ENCODE assay signal across 12 cellular contexts in genomic region chr1:11796036-11796828, GRCh38. TPM values are rescaled to one million over a fixed set of nuclear protein-coding genes. Genes with fewer than 3 reads are reported as not detected.
DNase-seq lines count a peak whose midpoint lies in the region; ATAC-seq, FAIRE-seq and TF ChIP-seq lines count a peak whose summit lies in the region.
"Had no signal": no experiment of that assay in that cellular context is flagged by ENCODE, and none has a peak within 500 bp of the region (broad histone marks: within the 10 kb centered on the region; RNA-seq: fewer than 3 reads in every experiment).

No MANE protein-coding gene starts in this region.

- H2AFZ ChIP-seq in endothelial cell of umbilical vein (ENCODE audit: low read depth, low read length), result no peak overlapping the region
- H2AFZ ChIP-seq in SK-N-SH (ENCODE audit: low read depth), result no peak overlapping the region

- no peak for TF ChIP-seq EP300 in SK-N-SH (IDR thresholded peaks at IDR 0.05; ENCODE audit: borderline replicate concordance in 1 of 2, low read depth in 1 of 2, low read length in 1 of 2)

- H3K4me2 ChIP-seq in endothelial cell of umbilical vein (ENCODE audit: insufficient read depth, low read length), result no peak overlapping the region
- no peak overlapping the region for H3K4me2 ChIP-seq in SK-N-SH

- no peaks in the 10 kb centered on the region for H4K20me1 ChIP-seq in endothelial cell of umbilical vein (replicated peaks; ENCODE audit: control insufficient read depth, extremely low read depth, insufficient read depth, low read length)
- H4K20me1 ChIP-seq in SK-N-SH (ENCODE audit: insufficient read depth), result no peaks in the 10 kb centered on the region

- peaks cover 6 to 41% of the 10 kb centered on the region in 2 experiments for H3K36me3 ChIP-seq in endothelial cell of umbilical vein (ENCODE audit: control insufficient read depth in 2 of 2, extremely low read depth in 1 of 2, insufficient read depth in 2 of 2, low read length in 2 of 2)
- peaks cover 60 to 78% (median 73%) of the 10 kb centered on the region in 3 donors for H3K36me3 ChIP-seq in skeletal muscle tissue (ENCODE audit: control insufficient read depth in 3 of 3, insufficient read depth in 3 of 3, low read length in 3 of 3)
- peaks cover 0 to 32% of the 10 kb centered on the region in 2 experiments for H3K36me3 ChIP-seq in SK-N-SH (replicated peaks in 1 of 2; ENCODE audit: control insufficient read depth in 1 of 2, insufficient read depth in 2 of 2, low read length in 1 of 2)

- ATAC-seq in activated CD4-positive, CD25-positive, alpha-beta regulatory T cell treated with anti-CD3 and anti-CD28 coated beads, Interleukin-2, amount 50 U/mL, for 24 hours, result no peak
- ATAC-seq: naive thymus-derived CD8-positive, alpha-beta T cell had no signal

- peak; percentile 82 for DNase-seq in HK-2 (ENCODE audit: unreplicated experiment)
- DNase-seq in endothelial cell of umbilical vein (ENCODE audit: low read depth, low spot score), result peak; percentile 58
- peak; percentile 92 for DNase-seq in kidney tubule cell (ENCODE audit: low spot score)
- no peak for DNase-seq in chondrocyte (ENCODE audit: low spot score)
- DNase-seq in SK-N-SH, result no peak
- DNase-seq in COLO829 (ENCODE audit: low spot score), result no peak
- DNase-seq: amygdala; naive thymus-derived CD8-positive, alpha-beta T cell; NCI-H446 treated with DMSO at 0.1 percent for 48 hours; stimulated activated CD4-positive, alpha-beta T cell treated with anti-CD3 and anti-CD28 coated beads, Interleukin-15, amount 100 ng/mL, for 24 hours had no signal

- peak overlapping the region; percentile 55 for H3K27ac ChIP-seq in endothelial cell of umbilical vein (ENCODE audit: insufficient read depth, low read depth, low read length)
- peak overlapping the region; percentile 58 for H3K27ac ChIP-seq in skeletal muscle tissue (ENCODE audit: low read depth, low read length)
- no peak overlapping the region for H3K27ac ChIP-seq in SK-N-SH (ENCODE audit: low read depth in 2 of 2, low read length in 1 of 2)

- H3K27me3 Mint-ChIP-seq in chondrocyte (ENCODE audit: low read depth), result no peaks in the 10 kb centered on the region
- H3K27me3 Mint-ChIP-seq: naive thymus-derived CD8-positive, alpha-beta T cell had no signal

- H3K36me3 Mint-ChIP-seq in chondrocyte (ENCODE audit: low read depth), result peaks cover 24% of the 10 kb centered on the region

- H3K9me3 Mint-ChIP-seq in chondrocyte (ENCODE audit: low read depth), result no peaks in the 10 kb centered on the region
- H3K9me3 Mint-ChIP-seq: naive thymus-derived CD8-positive, alpha-beta T cell had no signal

- no peaks in the 10 kb centered on the region for H3K79me2 ChIP-seq in endothelial cell of umbilical vein (ENCODE audit: control insufficient read depth, insufficient read depth, low read length)
- H3K79me2 ChIP-seq in SK-N-SH (ENCODE audit: insufficient read depth), result no peaks in the 10 kb centered on the region

- TF ChIP-seq CTCF in endothelial cell of umbilical vein (IDR thresholded peaks at IDR 0.05; ENCODE audit: extremely low read depth in 1 of 2, insufficient read depth in 1 of 2, low read depth in 1 of 2, low read length in 2 of 2) (no peak), chondrocyte (IDR thresholded peaks at IDR 0.05) (no peak), SK-N-SH (IDR thresholded peaks at IDR 0.05) (no peak)

- no TSS peak for BruUV-seq in endothelial cell of umbilical vein (replicated peaks; lab: Mats Ljungman, UMichigan)

- TF ChIP-seq RAD21 in SK-N-SH (IDR thresholded peaks at IDR 0.05; ENCODE audit: low read length), result no peak

- dilution Hi-C loops in endothelial cell of umbilical vein (cut with MboI; ENCODE audit: extremely low pct_ligation_motif_present, low sequenced_read_pairs), result no loop called here

- no peak overlapping the region for H3K4me3 ChIP-seq in endothelial cell of umbilical vein (replicated peaks in 1 of 3; ENCODE audit: insufficient read depth in 1 of 3, low read depth in 1 of 3, low read length in 3 of 3)
- H3K4me3 ChIP-seq in skeletal muscle tissue (ENCODE audit: low read length in 3 of 3), result no peak overlapping the region
- H3K4me3 ChIP-seq in SK-N-SH (ENCODE audit: low read depth in 2 of 2, low read length in 1 of 2), result no peak overlapping the region

- no peak overlapping the region for H3K27ac Mint-ChIP-seq in chondrocyte (ENCODE audit: unreplicated experiment)
- H3K27ac Mint-ChIP-seq: naive thymus-derived CD8-positive, alpha-beta T cell had no signal

- peak; percentile 68 for FAIRE-seq in endothelial cell of umbilical vein (lab: Jason Lieb, UNC)

- intact Hi-C loops in endothelial cell of umbilical vein (cut with micrococcal nuclease), result loop anchor here (2.0 kb wide), 1 partner anchor 113 kb away; no protein-coding TSS in a partner anchor

- H3K9ac ChIP-seq in endothelial cell of umbilical vein (replicated peaks; ENCODE audit: extremely low read depth, insufficient read depth, low read length) (no peak overlapping the region), skeletal muscle tissue (ENCODE audit: low read depth in 1 of 3, low read length in 3 of 3) (peak overlapping the region in 2 of 3 donors; percentile 40 to 57), SK-N-SH (no peak overlapping the region)

- peaks cover 14% of the 10 kb centered on the region for H3K4me1 Mint-ChIP-seq in chondrocyte (ENCODE audit: low read depth)

- H3K9me3 ChIP-seq in endothelial cell of umbilical vein (replicated peaks; ENCODE audit: control insufficient read depth, insufficient read depth, low read length) (no peaks in the 10 kb centered on the region), skeletal muscle tissue (ENCODE audit: control insufficient read depth in 3 of 3, low read length in 3 of 3) (no peaks in the 10 kb centered on the region), SK-N-SH (no peaks in the 10 kb centered on the region)

- no peak for TF ChIP-seq POLR2A in endothelial cell of umbilical vein (IDR thresholded peaks at IDR 0.05; ENCODE audit: low read depth, low read length)

- WGBS in SK-N-SH (ENCODE audit: low lambda C conversion rate), result 95% methylated on average over 11 of the region's 15 CpGs

- no peaks in the 10 kb centered on the region for H3K9me2 ChIP-seq in SK-N-SH

- H3K4me1 ChIP-seq in endothelial cell of umbilical vein (ENCODE audit: control insufficient read depth, extremely low read depth, insufficient read depth, low read length) (peaks cover 27% of the 10 kb centered on the region), skeletal muscle tissue (ENCODE audit: control insufficient read depth in 3 of 3, insufficient read depth in 3 of 3, low read length in 3 of 3) (peaks cover 36 to 58% (median 42%) of the 10 kb centered on the region in 3 donors), SK-N-SH (ENCODE audit: control insufficient read depth in 1 of 2, insufficient read depth in 2 of 2, low read depth in 1 of 2, low read length in 1 of 2) (no peaks in the 10 kb centered on the region)

- CTCF ChIA-PET in endothelial cell of umbilical vein (lab: Charles Lee) (interaction anchor here (1.1 to 1.5 kb wide), 2 partner anchors 10 to 42 kb away, joined by 4 to 13 read pairs; partner anchors contain the start of genes CLCN6 and MTHFR), SK-N-SH (lab: Yijun Ruan, JAX) (interaction anchor here (2.0 to 3.9 kb wide), 2 partner anchors 10 to 42 kb away, joined by 6 to 35 read pairs; no protein-coding TSS in a partner anchor)

- no peak overlapping the region for H3K4me3 Mint-ChIP-seq in chondrocyte (ENCODE audit: unreplicated experiment)
- H3K4me3 Mint-ChIP-seq: naive thymus-derived CD8-positive, alpha-beta T cell had no signal

- H3K9me1 ChIP-seq in endothelial cell of umbilical vein (replicated peaks; ENCODE audit: control insufficient read depth, extremely low read depth, insufficient read depth, low read length), result no peaks in the 10 kb centered on the region

- H3K27me3 ChIP-seq in endothelial cell of umbilical vein (ENCODE audit: control insufficient read depth in 2 of 2, insufficient read depth in 2 of 2, low read length in 2 of 2), result no peaks in the 10 kb centered on the region
- H3K27me3 ChIP-seq in skeletal muscle tissue (ENCODE audit: control insufficient read depth in 3 of 3, insufficient read depth in 3 of 3, low read length in 3 of 3), result no peaks in the 10 kb centered on the region
- no peaks in the 10 kb centered on the region for H3K27me3 ChIP-seq in SK-N-SH (ENCODE audit: insufficient read depth)

- no peaks in the 10 kb centered on the region for H3F3A ChIP-seq in SK-N-SH (replicated peaks; ENCODE audit: insufficient read depth)

- POLR2A ChIA-PET in endothelial cell of umbilical vein (lab: Charles Lee), result interaction anchor here (2.1 kb wide), 1 partner anchor 114 kb away, joined by 18 read pairs; no protein-coding TSS in a partner anchor
- POLR2A ChIA-PET in SK-N-SH (lab: Yijun Ruan, JAX), result interaction anchor here (1.1 to 1.2 kb wide), 2 partner anchors 7 to 12 kb away, joined by 3 to 4 read pairs; no protein-coding TSS in a partner anchor

RNA-seq across cellular contexts. Expression of gene MTHFR, which starts 9.5 kb away (rescaled TPM):
- total RNA-seq in endothelial cell of umbilical vein (25.3 and 26.5 TPM in 2 replicates), skeletal muscle tissue (43.3 TPM), chondrocyte (18.2 to 23.3 TPM (median 22.3 TPM) in 3 replicates)
- polyA plus RNA-seq in endothelial cell of umbilical vein (13.8 and 14.8 TPM in 2 replicates), SK-N-SH (2012; rRNA removed) (5.3 and 7.6 TPM in 2 replicates)
- 7.7 and 9.8 TPM in 2 replicates for polyA plus RNA-seq in endothelial cell of umbilical vein (2011; cell fraction: cytosol; rRNA removed)
- polyA plus RNA-seq in endothelial cell of umbilical vein (2011; cell fraction: nucleus; rRNA removed), result 31.6 and 36.9 TPM in 2 replicates
- 5.9 and 6.5 TPM in 2 replicates for polyA plus RNA-seq in endothelial cell of umbilical vein (2012)
- polyA minus RNA-seq in endothelial cell of umbilical vein, result 40.9 and 44.9 TPM in 2 replicates
- 13.4 TPM for polyA minus RNA-seq in endothelial cell of umbilical vein (2011; cell fraction: cytosol; rRNA and poly(A)+ RNA removed)
- polyA minus RNA-seq in endothelial cell of umbilical vein (2011; cell fraction: nucleus; rRNA and poly(A)+ RNA removed), result 32.1 and 46.5 TPM in 2 replicates
- 2.8 and 3.5 TPM in 2 replicates for polyA plus RNA-seq in SK-N-SH (2012; cell fraction: cytosol; rRNA removed)
- 18.8 and 23.8 TPM in 2 replicates for polyA plus RNA-seq in SK-N-SH (2012; cell fraction: nucleus; rRNA removed)

RNA-seq across cellular contexts. Expression of gene CLCN6, which starts 9.8 kb away (rescaled TPM):
- total RNA-seq in endothelial cell of umbilical vein (41.2 and 43.3 TPM in 2 replicates), skeletal muscle tissue (3.7 TPM), chondrocyte (20.7 to 22.2 TPM (median 21.7 TPM) in 3 replicates)
- polyA plus RNA-seq in endothelial cell of umbilical vein (17.7 and 20.4 TPM in 2 replicates), SK-N-SH (2012; rRNA removed) (7.4 and 8.3 TPM in 2 replicates)
- 9.3 and 11.3 TPM in 2 replicates for polyA plus RNA-seq in endothelial cell of umbilical vein (2011; cell fraction: cytosol; rRNA removed)
- polyA plus RNA-seq in endothelial cell of umbilical vein (2011; cell fraction: nucleus; rRNA removed), result 77.2 and 91.1 TPM in 2 replicates
- 9.6 and 12.6 TPM in 2 replicates for polyA plus RNA-seq in endothelial cell of umbilical vein (2012)
- polyA minus RNA-seq in endothelial cell of umbilical vein, result 40.5 and 45.3 TPM in 2 replicates
- polyA minus RNA-seq in endothelial cell of umbilical vein (2011; cell fraction: cytosol; rRNA and poly(A)+ RNA removed), result 2.8 TPM
- polyA minus RNA-seq in endothelial cell of umbilical vein (2011; cell fraction: nucleus; rRNA and poly(A)+ RNA removed), result 43.1 and 47.0 TPM in 2 replicates
- polyA plus RNA-seq in SK-N-SH (2012; cell fraction: cytosol; rRNA removed), result 4.3 and 4.7 TPM in 2 replicates
- 31.6 and 35.7 TPM in 2 replicates for polyA plus RNA-seq in SK-N-SH (2012; cell fraction: nucleus; rRNA removed)

RNA-seq across cellular contexts. Expression of gene C1orf167, which starts 34.2 kb away (rescaled TPM):
- total RNA-seq in endothelial cell of umbilical vein (not detected in 2 replicates), skeletal muscle tissue (6.8 TPM), chondrocyte (0.36 TPM in 1 of 3 replicates, not detected in the others)
- polyA plus RNA-seq in endothelial cell of umbilical vein (not detected in 2 replicates), SK-N-SH (2012; rRNA removed) (0.10 TPM in 1 of 2 replicates, not detected in the other)
- 0.04 and 0.10 TPM in 2 replicates for polyA plus RNA-seq in endothelial cell of umbilical vein (2011; cell fraction: cytosol; rRNA removed)
- polyA plus RNA-seq in endothelial cell of umbilical vein (2011; cell fraction: nucleus; rRNA removed), result not detected in 2 replicates
- polyA plus RNA-seq in endothelial cell of umbilical vein (2012), result 1.1 TPM in 1 of 2 replicates, not detected in the other
- polyA minus RNA-seq in endothelial cell of umbilical vein, result not detected in 2 replicates
- not detected for polyA minus RNA-seq in endothelial cell of umbilical vein (2011; cell fraction: cytosol; rRNA and poly(A)+ RNA removed)
- polyA minus RNA-seq in endothelial cell of umbilical vein (2011; cell fraction: nucleus; rRNA and poly(A)+ RNA removed), result not detected in 2 replicates
- 0.05 TPM in 1 of 2 replicates, not detected in the other for polyA plus RNA-seq in SK-N-SH (2012; cell fraction: cytosol; rRNA removed)
- 0.07 and 0.08 TPM in 2 replicates for polyA plus RNA-seq in SK-N-SH (2012; cell fraction: nucleus; rRNA removed)
- total RNA-seq: naive thymus-derived CD8-positive, alpha-beta T cell had no signal
- polyA plus RNA-seq: naive thymus-derived CD8-positive, alpha-beta T cell had no signal

RNA-seq across cellular contexts. Expression of gene NPPA, which starts 51.4 kb away (rescaled TPM):
- total RNA-seq in endothelial cell of umbilical vein, result not detected in 2 replicates
- not detected in 2 replicates for polyA plus RNA-seq in endothelial cell of umbilical vein
- polyA plus RNA-seq in endothelial cell of umbilical vein (2011; cell fraction: cytosol; rRNA removed), result not detected in 2 replicates
- polyA plus RNA-seq in endothelial cell of umbilical vein (2011; cell fraction: nucleus; rRNA removed), result not detected in 2 replicates
- 0.32 TPM in 1 of 2 replicates, not detected in the other for polyA plus RNA-seq in endothelial cell of umbilical vein (2012)
- polyA minus RNA-seq in endothelial cell of umbilical vein, result not detected in 2 replicates
- polyA minus RNA-seq in endothelial cell of umbilical vein (2011; cell fraction: cytosol; rRNA and poly(A)+ RNA removed), result not detected
- not detected in 2 replicates for polyA minus RNA-seq in endothelial cell of umbilical vein (2011; cell fraction: nucleus; rRNA and poly(A)+ RNA removed)
- 4.2 TPM for total RNA-seq in skeletal muscle tissue
- not detected in 3 replicates for total RNA-seq in chondrocyte
- not detected in 2 replicates for polyA plus RNA-seq in SK-N-SH (2012; rRNA removed)
- 0.04 TPM in 1 of 2 replicates, not detected in the other for polyA plus RNA-seq in SK-N-SH (2012; cell fraction: cytosol; rRNA removed)
- not detected in 2 replicates for polyA plus RNA-seq in SK-N-SH (2012; cell fraction: nucleus; rRNA removed)
- total RNA-seq: naive thymus-derived CD8-positive, alpha-beta T cell had no signal
- polyA plus RNA-seq: naive thymus-derived CD8-positive, alpha-beta T cell had no signal

Comparison
In these comparisons a context has a peak if more than half of its experiments do, and no peak if none do; other contexts are left out.
1. DNase-seq: peak in HK-2 (single experiment), endothelial cell of umbilical vein (single experiment) and kidney tubule cell (single experiment); none in chondrocyte (single experiment), SK-N-SH (single experiment) and COLO829 (single experiment).
2. H3K27ac ChIP-seq: peak in endothelial cell of umbilical vein (single experiment) and skeletal muscle tissue (single experiment); none in SK-N-SH (0 of 2).
3. H3K9ac ChIP-seq: peak in skeletal muscle tissue (2 of 3); none in endothelial cell of umbilical vein (single experiment) and SK-N-SH (single experiment).